Comparison of ENCODE assay signal across 19 cellular contexts in genomic region chr20:38132910-38133501, GRCh38. TPM values are rescaled to one million over a fixed set of nuclear protein-coding genes. Genes with fewer than 3 reads are reported as not detected.
"Had no signal": no experiment of that assay in that cellular context is flagged by ENCODE, and none has a peak within 500 bp of the region (broad histone marks: within the 10 kb centered on the region; RNA-seq: fewer than 3 reads in every experiment).

No MANE protein-coding gene starts in this region.

- DNase-seq: activated CD4-positive, alpha-beta T cell treated with anti-CD3 and anti-CD28 coated beads for 4 hours; activated CD8-positive, alpha-beta memory T cell treated with anti-CD3 and anti-CD28 coated beads, Interleukin-2, amount 50 U/mL, for 4 hours; activated CD8-positive, alpha-beta T cell treated with anti-CD3 and anti-CD28 coated beads for 36 hours; activated gamma-delta T cell treated with Interleukin-2 at 50 U/mL for 16 hours; activated T-cell treated with anti-CD3 and anti-CD28 coated beads, Interleukin-2, amount 50 U/mL, for 72 hours; colonic mucosa; effector CD4-positive, alpha-beta T cell; hypothalamus; stimulated activated CD4-positive, alpha-beta T cell treated with anti-CD3 and anti-CD28 coated beads, Interleukin-2, amount 100 ng/mL, for 48 hours; stimulated activated naive CD8-positive, alpha-beta T cell treated with anti-CD3 and anti-CD28 coated beads, Interleukin-15, Interleukin-2, amounts not matched to agents 100 U/mL and 50 U/mL, for 24 hours; T1000 had no signal

- H3K4me3 Mint-ChIP-seq: activated CD8-positive, alpha-beta T cell treated with anti-CD3 and anti-CD28 coated beads for 36 hours; activated T-cell treated with anti-CD3 and anti-CD28 coated beads, Interleukin-2, amount 50 U/mL, for 72 hours; naive thymus-derived CD8-positive, alpha-beta T cell had no signal

- H3K36me3 ChIP-seq: colonic mucosa had no signal

- H3K9me3 ChIP-seq: colonic mucosa, gastroesophageal sphincter, mucosa of descending colon, prostate gland had no signal

- ATAC-seq: activated CD8-positive, alpha-beta T cell treated with anti-CD3 and anti-CD28 coated beads for 36 hours; activated T-cell treated with anti-CD3 and anti-CD28 coated beads, Interleukin-2, amount 50 U/mL, for 72 hours; gastroesophageal sphincter; left colon; mucosa of descending colon; naive thymus-derived CD8-positive, alpha-beta T cell; stimulated activated naive CD8-positive, alpha-beta T cell treated with anti-CD3 and anti-CD28 coated beads, Interleukin-15, Interleukin-2, amounts not matched to agents 100 U/mL and 50 U/mL, for 24 hours had no signal

- H3K36me3 Mint-ChIP-seq: naive thymus-derived CD8-positive, alpha-beta T cell had no signal

- H3K27ac Mint-ChIP-seq: activated CD8-positive, alpha-beta T cell treated with anti-CD3 and anti-CD28 coated beads for 36 hours; activated T-cell treated with anti-CD3 and anti-CD28 coated beads, Interleukin-2, amount 50 U/mL, for 72 hours had no signal

- H3K27me3 ChIP-seq: colonic mucosa, gastroesophageal sphincter had no signal

- H3K4me3 ChIP-seq: colonic mucosa, gastroesophageal sphincter, mucosa of descending colon, prostate gland had no signal

- H3K27me3 Mint-ChIP-seq: activated CD8-positive, alpha-beta T cell treated with anti-CD3 and anti-CD28 coated beads for 36 hours had no signal

- H3K9me3 Mint-ChIP-seq: activated CD8-positive, alpha-beta T cell treated with anti-CD3 and anti-CD28 coated beads for 36 hours; activated T-cell treated with anti-CD3 and anti-CD28 coated beads, Interleukin-2, amount 50 U/mL, for 72 hours; naive thymus-derived CD8-positive, alpha-beta T cell had no signal

- H3K4me1 ChIP-seq: colonic mucosa, prostate gland had no signal

- FAIRE-seq: astrocyte, urothelium cell line had no signal

- H3K27ac ChIP-seq: colonic mucosa, epithelial cell of prostate, prostate gland had no signal

RNA-seq across cellular contexts. Expression of gene TGM2, which starts 32.1 kb away (rescaled TPM):
- total RNA-seq: activated CD8-positive, alpha-beta T cell treated with anti-CD3 and anti-CD28 coated beads for 36 hours; naive thymus-derived CD8-positive, alpha-beta T cell had no signal
